ENCODE assay signal across 33 cellular contexts in genomic region chr17:39841202-39841601, GRCh38. TPM values are rescaled to one million over a fixed set of nuclear protein-coding genes. Genes with fewer than 3 reads are reported as not detected.
DNase-seq lines count a peak whose midpoint lies in the region; ATAC-seq, FAIRE-seq and TF ChIP-seq lines count a peak whose summit lies in the region.
"Had no signal": no experiment of that assay in that cellular context is flagged by ENCODE, and none has a peak within 500 bp of the region (broad histone marks: within the 10 kb centered on the region; RNA-seq: fewer than 3 reads in every experiment).

No MANE protein-coding gene starts in this region.

- WGBS in GM12878 (ENCODE audit: insufficient coverage, insufficient replicate concordance, low lambda C conversion rate, missing lambda C conversion rate), result 98% methylated on average over 2 of the region's 2 CpGs

- FAIRE-seq in GM12878 (lab: Jason Lieb, UNC), result no peak
- FAIRE-seq: frontal cortex, pancreas, small intestine had no signal

- TF ChIP-seq POLR2A in GM12878 (IDR thresholded peaks at IDR 0.05; ENCODE audit: low read depth, low read length), result no peak

- POLR2A ChIA-PET in CD4-positive, alpha-beta T cell (lab: Charles Lee), result interaction anchor here (0.6 kb wide), 1 partner anchor 193 kb away, joined by 4 read pairs; no protein-coding TSS in a partner anchor
- POLR2A ChIA-PET in GM12878 (lab: Charles Lee), result interaction anchor here (0.6 kb wide), 1 partner anchor 30 kb away, joined by 6 read pairs; no protein-coding TSS in a partner anchor
- POLR2A ChIA-PET in naive thymus-derived CD8-positive, alpha-beta T cell (lab: Charles Lee), result interaction anchor here (0.6 kb wide), 1 partner anchor 22 kb away, joined by 3 read pairs; no protein-coding TSS in a partner anchor
- POLR2A ChIA-PET in CD4-positive, alpha-beta memory T cell (lab: Charles Lee; ENCODE audit: partially characterized antibody), result interaction anchor here (1.5 to 1.6 kb wide), 2 partner anchors 8 to 16 kb away, joined by 3 to 5 read pairs; no protein-coding TSS in a partner anchor

- peaks cover 66% of the 10 kb centered on the region for H3K4me1 Mint-ChIP-seq in CD4-positive, alpha-beta T cell (ENCODE audit: low read depth)
- H3K4me1 Mint-ChIP-seq in IgD-negative memory B cell, result peaks cover 49 to 60% (median 52%) of the 10 kb centered on the region in 3 donors
- H3K4me1 Mint-ChIP-seq in naive thymus-derived CD8-positive, alpha-beta T cell, result peaks cover 31 to 68% (median 66%) of the 10 kb centered on the region in 4 donors
- peaks cover 33 to 56% (median 46%) of the 10 kb centered on the region in 4 donors for H3K4me1 Mint-ChIP-seq in CD4-positive, alpha-beta memory T cell
- H3K4me1 Mint-ChIP-seq: neural progenitor cell had no signal

- no peak for TF ChIP-seq RAD21 in GM12878 (IDR thresholded peaks at IDR 0.05; ENCODE audit: insufficient read depth, low read depth, low read length)

- in situ Hi-C loops in GM12878 (cut with MboI), result no loop called here

- DNase-seq in CD4-positive, alpha-beta T cell, result no peak
- DNase-seq in GM12878 (ENCODE audit: low read depth, low spot score), result no peak
- no peak for DNase-seq in naive thymus-derived CD8-positive, alpha-beta T cell
- DNase-seq in NCI-H2081 (lab: John Stamatoyannopoulos, UW), result no peak
- no peak for DNase-seq in foreskin keratinocyte
- DNase-seq in CD4-positive, alpha-beta memory T cell, result no peak
- DNase-seq: activated CD8-positive, alpha-beta memory T cell treated with anti-CD3 and anti-CD28 coated beads for 24 hours; activated naive CD4-positive, alpha-beta T cell treated with Interleukin-2 at 50 U/mL for 16 hours; activated T-cell treated with anti-CD3 and anti-CD28 coated beads for 4 hours; amniotic stem cell; brain microvascular endothelial cell; Caco-2; DND-41; dorsolateral prefrontal cortex; esophagus squamous epithelium; GOT3; mucosa of descending colon; NCI-H1436 treated with DMSO at 0.1 percent for 48 hours; NCI-H446; NCI-H748 treated with DMSO at 0.1 percent for 48 hours; pancreas; SHP77; small intestine; stimulated activated naive CD8-positive, alpha-beta T cell treated with anti-CD3 and anti-CD28 coated beads, Interleukin-15, Interleukin-2, amounts not matched to agents 100 U/mL and 50 U/mL, for 24 hours had no signal

- RAD21 ChIA-PET in GM12878 (lab: Charles Lee; ENCODE audit: unreplicated experiment), result interaction anchor here (0.6 to 0.7 kb wide), 2 partner anchors 21 to 33 kb away, joined by 3 to 4 read pairs; no protein-coding TSS in a partner anchor

- no peak for TF ChIP-seq EP300 in GM12878 (IDR thresholded peaks at IDR 0.05; ENCODE audit: borderline replicate concordance in 1 of 2, control insufficient read depth in 1 of 2, low read depth in 2 of 2, low read length in 2 of 2)

- H3K4me1 ChIP-seq in GM12878 (ENCODE audit: control insufficient read depth, insufficient read depth, low read length), result peaks cover 29% of the 10 kb centered on the region
- no peaks in the 10 kb centered on the region for H3K4me1 ChIP-seq in foreskin keratinocyte
- peaks cover 39% of the 10 kb centered on the region for H3K4me1 ChIP-seq in CD4-positive, alpha-beta memory T cell (ENCODE audit: insufficient read depth, low read length)
- H3K4me1 ChIP-seq: BLaER1, Caco-2, esophagus squamous epithelium, neural progenitor cell, pancreas had no signal

- peaks cover 66% of the 10 kb centered on the region for H3K36me3 Mint-ChIP-seq in CD4-positive, alpha-beta T cell (ENCODE audit: low read depth)
- peaks cover 10% of the 10 kb centered on the region for H3K36me3 Mint-ChIP-seq in IgD-negative memory B cell
- H3K36me3 Mint-ChIP-seq in naive thymus-derived CD8-positive, alpha-beta T cell, result peaks cover 15 to 46% (median 33%) of the 10 kb centered on the region in 3 donors
- H3K36me3 Mint-ChIP-seq in CD4-positive, alpha-beta memory T cell, result peaks cover 37 to 44% of the 10 kb centered on the region in 2 donors
- H3K36me3 Mint-ChIP-seq: neural progenitor cell had no signal

- SMC1A ChIA-PET in GM12878 (lab: Charles Lee; ENCODE audit: uncharacterized antibody, unreplicated experiment), result interaction anchor here (1.2 kb wide), 1 partner anchor 20 kb away, joined by 3 read pairs; no protein-coding TSS in a partner anchor

- no TSS peak for BruUV-seq in GM12878 (replicated peaks; lab: Mats Ljungman, UMichigan)

- no peak overlapping the region for H3K9ac ChIP-seq in GM12878 (ENCODE audit: control insufficient read depth, insufficient read depth, low read length)
- H3K9ac ChIP-seq: BLaER1, neural progenitor cell had no signal

- peak overlapping the region; percentile 18 for H3K4me3 Mint-ChIP-seq in CD4-positive, alpha-beta T cell
- H3K4me3 Mint-ChIP-seq in IgD-negative memory B cell, result peak overlapping the region in 2 of 4 donors; percentile 63 to 67
- H3K4me3 Mint-ChIP-seq in naive thymus-derived CD8-positive, alpha-beta T cell, result peak overlapping the region in 6 of 10 donors; percentile 24 to 49 (median 38)
- no peak overlapping the region for H3K4me3 Mint-ChIP-seq in CD4-positive, alpha-beta memory T cell
- H3K4me3 Mint-ChIP-seq: neural progenitor cell had no signal

- peaks cover 92% of the 10 kb centered on the region for H3K79me2 ChIP-seq in GM12878 (ENCODE audit: control insufficient read depth, insufficient read depth, low read length)
- H3K79me2 ChIP-seq: hepatocyte had no signal

- no peak for ATAC-seq in CD4-positive, alpha-beta T cell (ENCODE audit: poor library complexity)
- ATAC-seq in GM12878 (no peak), foreskin keratinocyte (no peak)
- no peak for ATAC-seq in naive thymus-derived CD8-positive, alpha-beta T cell
- ATAC-seq: mucosa of descending colon; Panc1; pancreas; stimulated activated naive CD8-positive, alpha-beta T cell treated with anti-CD3 and anti-CD28 coated beads, Interleukin-15, Interleukin-2, amounts not matched to agents 100 U/mL and 50 U/mL, for 24 hours had no signal

- intact Hi-C loops in CD4-positive, alpha-beta T cell (cut with DNase I, micrococcal nuclease), result loop anchor here in 1 of 2 experiments (5.0 kb wide), 1 partner anchor 39 kb away; no protein-coding TSS in a partner anchor
- intact Hi-C loops in GM12878 (cut with micrococcal nuclease; ENCODE audit: unreplicated experiment), result no loop called here
- intact Hi-C loops in CD4-positive, alpha-beta memory T cell (cut with micrococcal nuclease), result no loop called here

- peaks cover 9% of the 10 kb centered on the region for H3K9me3 ChIP-seq in CD4-positive, alpha-beta T cell (ENCODE audit: control insufficient read depth, low read length)
- H3K9me3 ChIP-seq in GM12878 (replicated peaks; ENCODE audit: control insufficient read depth, insufficient read depth, low read length), result peaks cover 22% of the 10 kb centered on the region
- H3K9me3 ChIP-seq in CD4-positive, alpha-beta memory T cell (ENCODE audit: control insufficient read depth in 1 of 2, low read length in 2 of 2), result no peaks in the 10 kb centered on the region
- H3K9me3 ChIP-seq: pancreas had no signal

- no peaks in the 10 kb centered on the region for H3K27me3 Mint-ChIP-seq in CD4-positive, alpha-beta T cell
- no peaks in the 10 kb centered on the region for H3K27me3 Mint-ChIP-seq in IgD-negative memory B cell
- H3K27me3 Mint-ChIP-seq in naive thymus-derived CD8-positive, alpha-beta T cell, result no peaks in the 10 kb centered on the region
- no peaks in the 10 kb centered on the region for H3K27me3 Mint-ChIP-seq in CD4-positive, alpha-beta memory T cell

- no peak overlapping the region for H3K4me2 ChIP-seq in GM12878 (ENCODE audit: control insufficient read depth, insufficient read depth)
- H3K4me2 ChIP-seq: BLaER1, hepatocyte, neural progenitor cell had no signal

- no peaks in the 10 kb centered on the region for H4K20me1 ChIP-seq in GM12878 (ENCODE audit: control insufficient read depth, insufficient read depth)
- H4K20me1 ChIP-seq: BLaER1 had no signal

- H2AFZ ChIP-seq in GM12878 (ENCODE audit: control insufficient read depth, low read depth, low read length), result no peak overlapping the region
- H2AFZ ChIP-seq: hepatocyte, neural progenitor cell had no signal

- TF ChIP-seq CTCF in CD4-positive, alpha-beta T cell (IDR thresholded peaks at IDR 0.05), result no peak
- TF ChIP-seq CTCF in GM12878 (IDR thresholded peaks at IDR 0.05 in 2 of 3, conservative IDR thresholded peaks at IDR 0.05 in 1 of 3; ENCODE audit: control insufficient read depth in 2 of 3, extremely low read depth in 1 of 3, insufficient read depth in 1 of 3, low read depth in 3 of 3, low read length in 3 of 3), result no peak
- TF ChIP-seq CTCF in foreskin keratinocyte (conservative IDR thresholded peaks at IDR 0.05), result no peak

- H3K27ac Mint-ChIP-seq in CD4-positive, alpha-beta T cell, result peak overlapping the region; percentile 86
- peak overlapping the region; percentile 8 to 92 (median 71) for H3K27ac Mint-ChIP-seq in IgD-negative memory B cell
- H3K27ac Mint-ChIP-seq in naive thymus-derived CD8-positive, alpha-beta T cell, result peak overlapping the region; percentile 68 to 93 (median 86)
- peak overlapping the region in 3 of 7 donors; percentile 28 to 82 (median 79) for H3K27ac Mint-ChIP-seq in CD4-positive, alpha-beta memory T cell
- H3K27ac Mint-ChIP-seq: neural progenitor cell had no signal

- CTCF ChIA-PET in CD4-positive, alpha-beta T cell (lab: Charles Lee), result interaction anchor here (0.7 to 1.0 kb wide), 2 partner anchors 9 to 136 kb away, joined by 3 to 8 read pairs; no protein-coding TSS in a partner anchor
- CTCF ChIA-PET in GM12878 (lab: Yijun Ruan, JAX), result interaction anchor here (0.6 to 0.7 kb wide), 2 partner anchors 10 to 22 kb away, joined by 3 to 4 read pairs; no protein-coding TSS in a partner anchor
- CTCF ChIA-PET in CD4-positive, alpha-beta memory T cell (lab: Charles Lee; ENCODE audit: partially characterized antibody), result interaction anchor here (0.7 kb wide), 1 partner anchor 53 kb away, joined by 3 read pairs; no protein-coding TSS in a partner anchor

- peaks cover 3% of the 10 kb centered on the region for H3K9me3 Mint-ChIP-seq in CD4-positive, alpha-beta T cell
- H3K9me3 Mint-ChIP-seq in IgD-negative memory B cell, result peaks cover 0 to 2% (median 2%) of the 10 kb centered on the region in 3 donors
- peaks cover 3 to 18% (median 10%) of the 10 kb centered on the region in 9 donors for H3K9me3 Mint-ChIP-seq in naive thymus-derived CD8-positive, alpha-beta T cell
- peaks cover 2 to 16% (median 11%) of the 10 kb centered on the region in 8 donors for H3K9me3 Mint-ChIP-seq in CD4-positive, alpha-beta memory T cell

- peaks cover 11 to 25% of the 10 kb centered on the region in 2 experiments; a peak in 3 of 4 replicates for H3K36me3 ChIP-seq in GM12878 (ENCODE audit: control insufficient read depth in 2 of 2, insufficient read depth in 2 of 2, low read length in 1 of 2)
- H3K36me3 ChIP-seq in CD4-positive, alpha-beta memory T cell (ENCODE audit: insufficient read depth, low read length), result no peaks in the 10 kb centered on the region
- H3K36me3 ChIP-seq: BLaER1, brain microvascular endothelial cell, esophagus squamous epithelium, neural progenitor cell, pancreas, thoracic aorta had no signal

- no peak overlapping the region for H3K4me3 ChIP-seq in GM12878
- H3K4me3 ChIP-seq in CD4-positive, alpha-beta memory T cell (ENCODE audit: low read length in 2 of 2), result no peak overlapping the region
- H3K4me3 ChIP-seq: BLaER1, dorsolateral prefrontal cortex, esophagus squamous epithelium, hepatocyte, mucosa of descending colon, neural progenitor cell, pancreas, thoracic aorta had no signal

- H3K27ac ChIP-seq in CD4-positive, alpha-beta T cell (ENCODE audit: low read depth, low read length), result no peak overlapping the region
- peak overlapping the region; percentile 22 for H3K27ac ChIP-seq in GM12878 (ENCODE audit: control insufficient read depth, insufficient read depth)
- no peak overlapping the region for H3K27ac ChIP-seq in foreskin keratinocyte
- no peak overlapping the region for H3K27ac ChIP-seq in CD4-positive, alpha-beta memory T cell (ENCODE audit: low read depth, low read length)
- H3K27ac ChIP-seq: BLaER1, brain microvascular endothelial cell, dorsolateral prefrontal cortex, esophagus squamous epithelium, hepatocyte, neural progenitor cell, pancreas, thoracic aorta had no signal

- H3K27me3 ChIP-seq in CD4-positive, alpha-beta T cell (ENCODE audit: control insufficient read depth, insufficient read depth, low read length), result no peaks in the 10 kb centered on the region
- H3K27me3 ChIP-seq in GM12878 (replicated peaks in 1 of 2; ENCODE audit: control insufficient read depth in 2 of 2, insufficient read depth in 2 of 2, low read length in 1 of 2), result no peaks in the 10 kb centered on the region
- H3K27me3 ChIP-seq in foreskin keratinocyte, result peaks cover 40% of the 10 kb centered on the region
- H3K27me3 ChIP-seq in CD4-positive, alpha-beta memory T cell (ENCODE audit: insufficient read depth, low read length), result no peaks in the 10 kb centered on the region
- H3K27me3 ChIP-seq: BLaER1, neural progenitor cell had no signal

RNA-seq across cellular contexts. Expression of gene IKZF3, which starts 22.9 kb away (rescaled TPM):
- 10 to 100 TPM; 39.7 to 39.9 TPM for total RNA-seq in CD4-positive, alpha-beta T cell
- 103 TPM for polyA plus RNA-seq in IgD-negative memory B cell
- 78.7 and 87.0 TPM in 2 replicates for total RNA-seq in GM12878 (2013; cell fraction: nucleolus; rRNA removed)
- total RNA-seq in GM12878 (2014; rRNA removed), result 61.4 and 63.0 TPM in 2 replicates
- total RNA-seq in GM12878 (2014; rRNA removed; fragmentation: Illumina TruSeq; extraction: Trizol), result 64.1 and 66.0 TPM in 2 replicates
- total RNA-seq in GM12878 (2021), result 96.4 and 98.2 TPM in 2 replicates
- polyA plus RNA-seq in GM12878 (2011; ENCODE audit: low read depth), result 33.1 TPM
- 36.7 and 53.2 TPM in 2 replicates for polyA plus RNA-seq in GM12878 (2011; rRNA removed)
- polyA plus RNA-seq in GM12878 (2011; cell fraction: cytosol; rRNA removed), result 51.1 and 53.4 TPM in 2 replicates
- 26.0 and 32.5 TPM in 2 replicates for polyA plus RNA-seq in GM12878 (2011; cell fraction: nucleus; rRNA removed)
- polyA plus RNA-seq in GM12878 (2012), result 41.2 and 43.3 TPM in 2 replicates
- polyA plus RNA-seq in GM12878 (2014; fragmentation: Illumina TruSeq; extraction: Trizol), result 50.8 and 53.0 TPM in 2 replicates
- polyA plus RNA-seq in GM12878 (2014; fragmentation: Nextera tagmentation; extraction: Ambion mirVana), result 10 to 100 TPM in 1 of 2 experiments, 1 to 10 TPM in 1; 5.5 to 14.0 TPM
- 31.9 and 33.6 TPM in 2 replicates for polyA plus RNA-seq in GM12878 (2014; rRNA removed)
- polyA plus RNA-seq in GM12878 (2016; fragmentation: Nextera tagmentation; extraction: Ambion mirVana), result 10 to 100 TPM; 39.3 to 42.3 TPM
- polyA minus RNA-seq in GM12878 (2011; rRNA and poly(A)+ RNA removed), result 166 and 185 TPM in 2 replicates
- polyA minus RNA-seq in GM12878 (2011; cell fraction: cytosol; rRNA and poly(A)+ RNA removed), result 70.3 and 71.5 TPM in 2 replicates
- polyA minus RNA-seq in GM12878 (2011; cell fraction: nucleus; rRNA and poly(A)+ RNA removed), result 20.2 and 40.0 TPM in 2 replicates
- 100 to 1,000 TPM; 111 to 118 TPM for total RNA-seq in naive thymus-derived CD8-positive, alpha-beta T cell
- polyA plus RNA-seq in naive thymus-derived CD8-positive, alpha-beta T cell, result 10 to 100 TPM; 18.8 to 59.2 (median 21.5) TPM
- total RNA-seq in foreskin keratinocyte, result 0.07 TPM in 1 of 2 replicates, not detected in the other
- polyA plus RNA-seq in foreskin keratinocyte, result not detected in 2 replicates
- total RNA-seq in CD4-positive, alpha-beta memory T cell, result 100 to 1,000 TPM; 116 to 118 TPM
- 10 to 100 TPM in 1 of 2 donors, 1 to 10 TPM in 1; 3.2 to 87.4 TPM for polyA plus RNA-seq in CD4-positive, alpha-beta memory T cell
- total RNA-seq: cerebellum, lung microvascular endothelial cell had no signal
- polyA plus RNA-seq: hepatocyte had no signal

RNA-seq across cellular contexts. Expression of gene ZPBP2, which starts 26.8 kb away (rescaled TPM):
- total RNA-seq in CD4-positive, alpha-beta T cell, result not detected
- polyA plus RNA-seq in IgD-negative memory B cell (0.84 TPM), GM12878 (2011; rRNA removed) (0.39 and 0.73 TPM in 2 replicates), GM12878 (2014; fragmentation: Illumina TruSeq; extraction: Trizol) (0.66 and 1.0 TPM in 2 replicates), GM12878 (2014; fragmentation: Nextera tagmentation; extraction: Ambion mirVana) (1 to 10 TPM in 1 of 2 experiments, under 1 TPM in 1; 0.62 to 1.0 TPM), GM12878 (2014; rRNA removed) (0.33 and 0.36 TPM in 2 replicates), GM12878 (2016; fragmentation: Nextera tagmentation; extraction: Ambion mirVana) (under 1 TPM; 0.53 to 0.98 TPM), foreskin keratinocyte (not detected in 2 replicates)
- total RNA-seq in GM12878 (2013; cell fraction: nucleolus; rRNA removed), result 0.50 and 0.56 TPM in 2 replicates
- total RNA-seq in GM12878 (2014; rRNA removed) (0.34 and 0.49 TPM in 2 replicates), GM12878 (2014; rRNA removed; fragmentation: Illumina TruSeq; extraction: Trizol) (0.45 and 0.46 TPM in 2 replicates), GM12878 (2021) (0.67 and 0.77 TPM in 2 replicates), foreskin keratinocyte (not detected in 2 replicates)
- 0.31 TPM for polyA plus RNA-seq in GM12878 (2011; ENCODE audit: low read depth)
- 0.12 and 0.15 TPM in 2 replicates for polyA plus RNA-seq in GM12878 (2011; cell fraction: cytosol; rRNA removed)
- polyA plus RNA-seq in GM12878 (2011; cell fraction: nucleus; rRNA removed), result 0.42 and 0.82 TPM in 2 replicates
- 0.56 and 0.64 TPM in 2 replicates for polyA plus RNA-seq in GM12878 (2012)
- polyA minus RNA-seq in GM12878 (2011; rRNA and poly(A)+ RNA removed), result 0.36 and 0.51 TPM in 2 replicates
- 0.42 TPM in 1 of 2 replicates, not detected in the other for polyA minus RNA-seq in GM12878 (2011; cell fraction: cytosol; rRNA and poly(A)+ RNA removed)
- polyA minus RNA-seq in GM12878 (2011; cell fraction: nucleus; rRNA and poly(A)+ RNA removed), result 0.29 TPM in 1 of 2 replicates, not detected in the other
- under 1 TPM; 0.38 to 0.49 TPM for total RNA-seq in naive thymus-derived CD8-positive, alpha-beta T cell
- not detected for polyA plus RNA-seq in naive thymus-derived CD8-positive, alpha-beta T cell
- 1 to 10 TPM in 1 of 2 experiments, under 1 TPM in 1; 0.35 to 1.2 TPM for total RNA-seq in CD4-positive, alpha-beta memory T cell
- polyA plus RNA-seq in CD4-positive, alpha-beta memory T cell, result under 1 TPM in 1 of 2 donors, not detected in 1; 0.25 TPM
- total RNA-seq: Caco-2, cerebellum, dorsolateral prefrontal cortex, esophagus squamous epithelium, frontal cortex, hepatocyte, lung microvascular endothelial cell, mucosa of descending colon, pancreas, thoracic aorta had no signal
- polyA plus RNA-seq: hepatocyte, pancreas, small intestine had no signal

Comparison
In these comparisons a context has a peak if more than half of its experiments do, and no peak if none do; other contexts are left out.
1. H3K4me3 Mint-ChIP-seq: peak in CD4-positive, alpha-beta T cell (single experiment) and naive thymus-derived CD8-positive, alpha-beta T cell (6 of 10); none in CD4-positive, alpha-beta memory T cell (0 of 8).
2. RNA of gene IKZF3, which starts 22.9 kb away (total RNA-seq): 116 to 118 TPM in CD4-positive, alpha-beta memory T cell, 111 to 118 TPM in naive thymus-derived CD8-positive, alpha-beta T cell, 61.4 to 98.2 TPM in GM12878 and 39.7 to 39.9 TPM in CD4-positive, alpha-beta T cell; 0.07 TPM in foreskin keratinocyte; every median in the first group is over 10 times any median in the second.